ENCODE assay signal across 23 cellular contexts in genomic region chr10:114327537-114328277, GRCh38.
DNase-seq lines count a peak whose midpoint lies in the region; ATAC-seq and TF ChIP-seq lines count a peak whose summit lies in the region.
"Had no signal": no experiment of that assay in that cellular context is flagged by ENCODE, and none has a peak within 500 bp of the region (broad histone marks: within the 10 kb centered on the region; RNA-seq: fewer than 3 reads in every experiment).

No MANE protein-coding gene starts in this region.

- H3K9me3 Mint-ChIP-seq in chondrocyte (ENCODE audit: low read depth), result no peaks in the 10 kb centered on the region
- H3K9me3 Mint-ChIP-seq: HFFc6 had no signal

- no peak for TF ChIP-seq CTCF in PC-3 (conservative IDR thresholded peaks at IDR 0.05; ENCODE audit: low read depth, low read length)
- TF ChIP-seq CTCF in chondrocyte (IDR thresholded peaks at IDR 0.05), result no peak

- no CpG with 5 or more reads among the region's 11 CpGs for WGBS in neuronal stem cell (ENCODE audit: extremely low coverage in 2 of 2, insufficient read length in 2 of 2, insufficient replicate concordance in 1 of 2), 2 donors

- CTCF ChIA-PET in PC-3 (lab: Charles Lee), result no interaction called here

- no TSS peak for BruUV-seq in PC-3 (replicated peaks; lab: Mats Ljungman, UMichigan)

- H2BK15ac ChIP-seq in neuronal stem cell (ENCODE audit: low read length), result peak overlapping the region; percentile 95

- no peaks in the 10 kb centered on the region for H3K36me3 ChIP-seq in PC-3 (ENCODE audit: low read depth, low read length)
- no peaks in the 10 kb centered on the region for H3K36me3 ChIP-seq in neuronal stem cell (replicated peaks in 1 of 2; ENCODE audit: control insufficient read depth in 2 of 2, insufficient read depth in 2 of 2, low read length in 2 of 2)

- intact Hi-C loops in PC-3 (cut with micrococcal nuclease), result no loop called here

- H4K8ac ChIP-seq in neuronal stem cell (ENCODE audit: low read depth, low read length), result no peak overlapping the region

- peak overlapping the region; percentile 32 for H3K18ac ChIP-seq in neuronal stem cell (ENCODE audit: low read length)

- H3K23ac ChIP-seq in neuronal stem cell (ENCODE audit: low read depth, low read length, poor library complexity), result peak overlapping the region; percentile 76

- no peak overlapping the region for H2BK5ac ChIP-seq in neuronal stem cell (ENCODE audit: low read length)

- peaks cover 8% of the 10 kb centered on the region for H3K4me1 Mint-ChIP-seq in chondrocyte (ENCODE audit: low read depth)
- H3K4me1 Mint-ChIP-seq: B cell, CD14-positive monocyte had no signal

- no peak overlapping the region for H2BK12ac ChIP-seq in neuronal stem cell (ENCODE audit: low read length)

- POLR2A ChIA-PET in PC-3 (lab: Charles Lee; ENCODE audit: unreplicated experiment), result no interaction called here

- ATAC-seq in PC-3 (peak; percentile 53), GM18520 (IDR thresholded peaks at IDR 0.05; ENCODE audit: unreplicated experiment) (no peak)
- ATAC-seq: HepG2, K562 had no signal

- H2BK120ac ChIP-seq in neuronal stem cell (ENCODE audit: low read depth, low read length), result no peak overlapping the region

- no peaks in the 10 kb centered on the region for H3K9me3 ChIP-seq in PC-3 (ENCODE audit: low read length)
- H3K9me3 ChIP-seq in neuronal stem cell (replicated peaks in 1 of 2; ENCODE audit: control insufficient read depth in 2 of 2, insufficient read depth in 1 of 2, low read depth in 1 of 2, low read length in 2 of 2), result no peaks in the 10 kb centered on the region
- H3K9me3 ChIP-seq: A549 had no signal

- H3K4me1 ChIP-seq in PC-3 (ENCODE audit: insufficient read depth, low read length), result no peaks in the 10 kb centered on the region
- H3K4me1 ChIP-seq in neuronal stem cell (ENCODE audit: control insufficient read depth in 2 of 2, insufficient read depth in 1 of 2, low read depth in 1 of 2, low read length in 2 of 2), result peaks cover 2 to 17% of the 10 kb centered on the region in 2 donors

- no peaks in the 10 kb centered on the region for H3K79me2 ChIP-seq in PC-3 (ENCODE audit: low read length)

- no peak overlapping the region for H3K4me3 Mint-ChIP-seq in chondrocyte (ENCODE audit: unreplicated experiment)
- H3K4me3 Mint-ChIP-seq: B cell, CD14-positive monocyte, HFFc6 had no signal

- no peaks in the 10 kb centered on the region for H3F3A ChIP-seq in PC-3 (ENCODE audit: low read length, unreplicated experiment)

- H4K91ac ChIP-seq in neuronal stem cell (ENCODE audit: low read depth, low read length, poor library complexity), result peak overlapping the region; percentile 19

- no peaks in the 10 kb centered on the region for H3K36me3 Mint-ChIP-seq in chondrocyte (ENCODE audit: low read depth)
- H3K36me3 Mint-ChIP-seq: CD14-positive monocyte had no signal

- H3K14ac ChIP-seq in neuronal stem cell (ENCODE audit: low read length), result no peak overlapping the region

- peak overlapping the region; percentile 93 for H2AK5ac ChIP-seq in neuronal stem cell (ENCODE audit: low read depth, low read length)

- H3K9ac ChIP-seq in PC-3 (ENCODE audit: low read length) (no peak overlapping the region), neuronal stem cell (ENCODE audit: low read depth, low read length, poor library complexity) (no peak overlapping the region)

- DNase-seq in PC-3 (no peak), chondrocyte (ENCODE audit: low spot score) (no peak), islet precursor cell (peak; percentile 53), neuronal stem cell (ENCODE audit: low spot score) (no peak), COR-L47 (lab: John Stamatoyannopoulos, UW) (no peak), NCI-H1436 treated with DMSO at 0.1 percent for 48 hours (lab: John Stamatoyannopoulos, UW) (no peak), RKO (ENCODE audit: low spot score) (no peak)
- DNase-seq: EL, GF-D8, H7, HFFc6, MM.1S, NCI-H1048, NCI-H1436, NCI-H1930, NCI-H69 had no signal

- H3K4me2 ChIP-seq in PC-3 (ENCODE audit: low read length) (no peak overlapping the region), neuronal stem cell (ENCODE audit: insufficient read depth, low read length, poor library complexity, severe bottlenecking) (no peak overlapping the region)

- no peaks in the 10 kb centered on the region for H3K27me3 ChIP-seq in PC-3 (ENCODE audit: low read length)
- H3K27me3 ChIP-seq in neuronal stem cell (ENCODE audit: control insufficient read depth in 3 of 3, insufficient read depth in 3 of 3, low read depth in 1 of 3, low read length in 3 of 3), result no peaks in the 10 kb centered on the region

- H3K4ac ChIP-seq in neuronal stem cell (ENCODE audit: low read length), result no peak overlapping the region

- H3K9me2 ChIP-seq in PC-3 (replicated peaks; ENCODE audit: low read length), result no peaks in the 10 kb centered on the region

- peak overlapping the region; percentile 45 for H3K27ac Mint-ChIP-seq in chondrocyte (ENCODE audit: unreplicated experiment)
- H3K27ac Mint-ChIP-seq: B cell, HFFc6 had no signal

- H2AFZ ChIP-seq in PC-3 (ENCODE audit: low read length), result no peak overlapping the region
- no peak overlapping the region for H2AFZ ChIP-seq in neuronal stem cell (ENCODE audit: low read length)

- H3K27me3 Mint-ChIP-seq in chondrocyte (ENCODE audit: low read depth), result no peaks in the 10 kb centered on the region

- no peak overlapping the region for H3K27ac ChIP-seq in PC-3 (ENCODE audit: low read length)
- H3K27ac ChIP-seq in neuronal stem cell (replicated peaks; ENCODE audit: low read length), result no peak overlapping the region
- H3K27ac ChIP-seq: HL-60 had no signal

- H4K20me1 ChIP-seq in PC-3 (ENCODE audit: low read length), result no peaks in the 10 kb centered on the region

- H3K79me1 ChIP-seq in neuronal stem cell (ENCODE audit: low read depth, low read length), result no peaks in the 10 kb centered on the region

- no peak overlapping the region for H3K4me3 ChIP-seq in PC-3 (ENCODE audit: low read length)
- H3K4me3 ChIP-seq in neuronal stem cell (ENCODE audit: low read length in 2 of 2), result no peak overlapping the region
- H3K4me3 ChIP-seq: A549, K562 had no signal
